ENCODE assay signal across 1 cellular context in the genomic region with DNA sequence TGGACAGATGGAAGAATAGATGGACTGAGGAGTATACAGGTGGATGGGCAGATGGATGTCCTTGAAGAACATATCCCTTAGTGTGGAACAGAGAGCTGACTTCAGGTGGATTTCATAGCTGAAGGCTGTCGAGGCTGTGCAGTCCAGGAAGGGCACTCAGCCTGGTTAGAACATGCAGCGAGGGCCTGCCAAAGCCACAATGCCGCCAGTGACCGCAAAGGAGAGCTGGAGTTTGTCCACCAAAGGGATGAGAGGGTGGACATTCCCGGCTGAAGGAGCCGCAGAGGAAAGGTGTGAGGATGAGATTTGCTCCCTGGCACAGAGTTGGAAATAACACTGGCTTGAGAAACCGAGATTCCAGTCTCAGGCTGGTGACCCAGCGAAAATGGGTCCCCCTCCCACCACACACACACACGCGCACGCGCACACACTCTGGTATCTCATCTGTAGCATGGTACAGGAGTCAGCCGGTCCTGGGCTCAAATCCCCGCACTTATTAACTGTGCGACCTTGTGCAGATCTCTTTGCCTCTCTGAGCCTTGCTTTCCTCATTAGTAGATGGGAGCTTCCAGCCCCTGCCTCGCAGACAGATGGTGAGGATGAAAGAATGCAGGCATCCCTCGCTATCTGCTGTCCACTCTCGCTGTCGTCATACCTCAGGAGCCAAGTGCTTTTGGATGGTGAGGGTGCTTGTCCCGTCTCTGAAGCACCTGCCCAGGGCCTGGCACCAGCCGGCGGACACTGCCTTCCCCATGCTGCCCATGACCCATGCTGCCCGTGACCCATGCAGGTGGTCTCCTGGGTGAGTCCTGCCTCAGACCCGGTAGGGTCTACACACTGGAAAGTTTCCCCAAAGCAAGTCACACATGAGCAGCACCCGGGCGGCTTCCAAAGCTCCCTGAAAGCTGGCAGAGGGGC.
A peak's percentile ranks its signal among the peaks of the same experiment; 100 is the strongest.
TF ChIP-seq lines count a peak whose summit lies in the region.

No MANE protein-coding gene starts in this region.

TF ChIP-seq in K562, 482 proteins besides CTCF, POLR2A, EP300 and RAD21:
- TF ChIP-seq WHSC1 (IDR thresholded peaks at IDR 0.05; ENCODE audit: low read length) (no peak), ZNF384 (IDR thresholded peaks at IDR 0.05; ENCODE audit: low read depth, low read length) (no peak), NUFIP1 (IDR thresholded peaks at IDR 0.05; ENCODE audit: partially characterized antibody) (no peak), ATF1 (CRISPR knock-in tag; IDR thresholded peaks at IDR 0.05) (no peak), ATF1 (tag; IDR thresholded peaks at IDR 0.05) (peak; percentile 11; the same call in 1 of the 2 replicates), ZNF197 (CRISPR knock-in tag; IDR thresholded peaks at IDR 0.05; ENCODE audit: low read depth) (no peak), NFE2 (IDR thresholded peaks at IDR 0.05; ENCODE audit: low read depth) (0 out of 2 replicates have a peak, but pooled peaks have one; percentile 5), HMG20B (CRISPR knock-in tag; IDR thresholded peaks at IDR 0.05) (no peak), GABPB2 (CRISPR knock-in tag; conservative IDR thresholded peaks at IDR 0.05) (no peak), ELF2 (CRISPR knock-in tag; IDR thresholded peaks at IDR 0.05) (no peak), TEAD1 (CRISPR knock-in tag; IDR thresholded peaks at IDR 0.05) (no peak), DIDO1 (tag; IDR thresholded peaks at IDR 0.05; ENCODE audit: low read depth) (no peak), MTA1 (IDR thresholded peaks at IDR 0.05; ENCODE audit: borderline replicate concordance) (no peak), NRF1 (conservative IDR thresholded peaks at IDR 0.05 in 1 of 2, IDR thresholded peaks at IDR 0.05 in 1 of 2) (peak; percentile 75 to 80), RBM25 (IDR thresholded peaks at IDR 0.05; ENCODE audit: low read depth, low read length, severe bottlenecking) (no peak), MCM7 (IDR thresholded peaks at IDR 0.05) (no peak), ZNF124 (CRISPR knock-in tag; IDR thresholded peaks at IDR 0.05) (no peak)
- TF ChIP-seq, protein P1, sequence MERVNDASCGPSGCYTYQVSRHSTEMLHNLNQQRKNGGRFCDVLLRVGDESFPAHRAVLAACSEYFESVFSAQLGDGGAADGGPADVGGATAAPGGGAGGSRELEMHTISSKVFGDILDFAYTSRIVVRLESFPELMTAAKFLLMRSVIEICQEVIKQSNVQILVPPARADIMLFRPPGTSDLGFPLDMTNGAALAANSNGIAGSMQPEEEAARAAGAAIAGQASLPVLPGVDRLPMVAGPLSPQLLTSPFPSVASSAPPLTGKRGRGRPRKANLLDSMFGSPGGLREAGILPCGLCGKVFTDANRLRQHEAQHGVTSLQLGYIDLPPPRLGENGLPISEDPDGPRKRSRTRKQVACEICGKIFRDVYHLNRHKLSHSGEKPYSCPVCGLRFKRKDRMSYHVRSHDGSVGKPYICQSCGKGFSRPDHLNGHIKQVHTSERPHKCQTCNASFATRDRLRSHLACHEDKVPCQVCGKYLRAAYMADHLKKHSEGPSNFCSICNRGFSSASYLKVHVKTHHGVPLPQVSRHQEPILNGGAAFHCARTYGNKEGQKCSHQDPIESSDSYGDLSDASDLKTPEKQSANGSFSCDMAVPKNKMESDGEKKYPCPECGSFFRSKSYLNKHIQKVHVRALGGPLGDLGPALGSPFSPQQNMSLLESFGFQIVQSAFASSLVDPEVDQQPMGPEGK (CRISPR knock-in tag; IDR thresholded peaks at IDR 0.05; ENCODE audit: borderline replicate concordance): no peak
- TF ChIP-seq, protein P2, sequence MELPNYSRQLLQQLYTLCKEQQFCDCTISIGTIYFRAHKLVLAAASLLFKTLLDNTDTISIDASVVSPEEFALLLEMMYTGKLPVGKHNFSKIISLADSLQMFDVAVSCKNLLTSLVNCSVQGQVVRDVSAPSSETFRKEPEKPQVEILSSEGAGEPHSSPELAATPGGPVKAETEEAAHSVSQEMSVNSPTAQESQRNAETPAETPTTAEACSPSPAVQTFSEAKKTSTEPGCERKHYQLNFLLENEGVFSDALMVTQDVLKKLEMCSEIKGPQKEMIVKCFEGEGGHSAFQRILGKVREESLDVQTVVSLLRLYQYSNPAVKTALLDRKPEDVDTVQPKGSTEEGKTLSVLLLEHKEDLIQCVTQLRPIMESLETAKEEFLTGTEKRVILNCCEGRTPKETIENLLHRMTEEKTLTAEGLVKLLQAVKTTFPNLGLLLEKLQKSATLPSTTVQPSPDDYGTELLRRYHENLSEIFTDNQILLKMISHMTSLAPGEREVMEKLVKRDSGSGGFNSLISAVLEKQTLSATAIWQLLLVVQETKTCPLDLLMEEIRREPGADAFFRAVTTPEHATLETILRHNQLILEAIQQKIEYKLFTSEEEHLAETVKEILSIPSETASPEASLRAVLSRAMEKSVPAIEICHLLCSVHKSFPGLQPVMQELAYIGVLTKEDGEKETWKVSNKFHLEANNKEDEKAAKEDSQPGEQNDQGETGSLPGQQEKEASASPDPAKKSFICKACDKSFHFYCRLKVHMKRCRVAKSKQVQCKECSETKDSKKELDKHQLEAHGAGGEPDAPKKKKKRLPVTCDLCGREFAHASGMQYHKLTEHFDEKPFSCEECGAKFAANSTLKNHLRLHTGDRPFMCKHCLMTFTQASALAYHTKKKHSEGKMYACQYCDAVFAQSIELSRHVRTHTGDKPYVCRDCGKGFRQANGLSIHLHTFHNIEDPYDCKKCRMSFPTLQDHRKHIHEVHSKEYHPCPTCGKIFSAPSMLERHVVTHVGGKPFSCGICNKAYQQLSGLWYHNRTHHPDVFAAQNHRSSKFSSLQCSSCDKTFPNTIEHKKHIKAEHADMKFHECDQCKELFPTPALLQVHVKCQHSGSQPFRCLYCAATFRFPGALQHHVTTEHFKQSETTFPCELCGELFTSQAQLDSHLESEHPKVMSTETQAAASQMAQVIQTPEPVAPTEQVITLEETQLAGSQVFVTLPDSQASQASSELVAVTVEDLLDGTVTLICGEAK (IDR thresholded peaks at IDR 0.05): no peak
- TF ChIP-seq, protein P2 (CRISPR knock-in tag; IDR thresholded peaks at IDR 0.05): 0 out of 2 replicates have a peak, but pooled peaks have one; percentile 18
